8 cellular contexts compared by ENCODE assay signal in the genomic region with DNA sequence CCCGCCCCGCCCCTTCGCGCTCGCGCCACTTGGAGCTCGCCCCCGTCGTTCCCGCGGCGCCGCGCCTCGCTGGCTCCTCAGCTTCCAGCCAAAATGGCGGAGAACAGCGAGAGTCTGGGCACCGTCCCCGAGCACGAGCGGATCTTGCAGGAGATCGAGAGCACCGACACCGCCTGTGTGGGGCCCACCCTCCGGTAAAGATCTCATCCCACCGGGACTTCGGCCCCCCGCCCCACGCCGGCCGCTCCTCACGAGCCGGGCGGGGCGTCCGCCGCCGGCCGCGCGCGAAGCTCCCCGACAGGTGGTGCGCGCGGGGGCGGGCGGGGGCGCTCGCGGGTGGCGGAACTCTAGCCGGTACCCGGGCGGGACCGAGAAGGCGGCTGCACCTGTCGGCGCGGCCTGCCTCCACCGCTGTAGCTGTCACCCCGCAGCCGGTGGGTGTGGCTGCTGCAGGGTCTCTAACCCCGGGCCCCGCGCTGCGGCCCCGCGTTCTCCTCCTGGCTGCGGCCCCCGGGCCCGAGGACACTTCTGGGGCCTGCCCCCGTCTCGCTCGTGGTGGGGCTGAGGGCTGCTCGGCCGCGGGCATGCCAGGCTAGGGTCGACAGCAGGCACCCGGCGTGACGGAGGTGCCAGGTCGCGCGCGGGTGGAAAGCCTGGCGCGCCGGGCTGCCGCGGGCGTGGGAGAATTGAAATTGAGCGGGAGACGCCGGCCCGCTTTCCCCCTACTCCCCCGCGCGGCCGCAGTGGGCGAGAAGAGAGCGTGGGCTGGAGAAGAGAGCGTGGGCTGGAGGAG. TPM values are rescaled to one million over a fixed set of nuclear protein-coding genes. Genes with fewer than 3 reads are reported as not detected.
DNase-seq lines count a peak whose midpoint lies in the region; ATAC-seq and TF ChIP-seq lines count a peak whose summit lies in the region.

Gene EXOC6, plus strand, starts transcription at position 80 of the 793 bp plus-strand sequence. Its CDS starts 14 bp downstream, at position 94.

- H2BK12ac ChIP-seq in neuronal stem cell (ENCODE audit: low read length) = peak within 1 kb of the TSS; percentile 73

- no peak within 1 kb of the TSS for H2BK120ac ChIP-seq in neuronal stem cell (ENCODE audit: low read depth, low read length)

- no CpG with 5 or more reads among the region's 103 CpGs for WGBS in neuronal stem cell (ENCODE audit: extremely low coverage in 2 of 2, insufficient read length in 2 of 2, insufficient replicate concordance in 1 of 2), 2 donors

- H2BK15ac ChIP-seq in neuronal stem cell (ENCODE audit: low read length) = peak within 1 kb of the TSS; percentile 98

- in situ Hi-C loops in SK-MEL-5 (cut with HindIII; ENCODE audit: low pct_unique_long_range_greater_than_20kb, low sequenced_read_pairs) = no loop called here

- no peak within 1 kb of the TSS for H3K4ac ChIP-seq in neuronal stem cell (ENCODE audit: low read length)

- H3K4me3 ChIP-seq in KMS-11 (IDR thresholded peaks at IDR 0.05; ENCODE audit: insufficient read depth, low read depth, low read length) (no peak within 1 kb of the TSS), neuronal stem cell (ENCODE audit: low read length in 2 of 2) (peak within 1 kb of the TSS; percentile 88 to 96), subcutaneous abdominal adipose tissue (ENCODE audit: low read depth in 1 of 5, low read length in 5 of 5) (peak within 1 kb of the TSS; percentile 75 to 91 (median 84))

- 0 out of 2 replicates have a peak, but pooled peaks have one; percentile 29 for TF ChIP-seq CTCF in KMS-11 (conservative IDR thresholded peaks at IDR 0.05; ENCODE audit: low read depth, low read length)

- peak within 1 kb of the TSS; percentile 94 for H2BK5ac ChIP-seq in neuronal stem cell (ENCODE audit: low read length)

- H3K9me3 ChIP-seq in neuronal stem cell (replicated peaks in 1 of 2; ENCODE audit: control insufficient read depth in 2 of 2, insufficient read depth in 1 of 2, low read depth in 1 of 2, low read length in 2 of 2) (peaks cover 0 to 14% of the 10 kb centered on the region in 2 donors), subcutaneous abdominal adipose tissue (ENCODE audit: control insufficient read depth in 5 of 5, low read length in 5 of 5) (no peaks in the 10 kb centered on the region)

- peak within 1 kb of the TSS; percentile 21 for H2AK5ac ChIP-seq in neuronal stem cell (ENCODE audit: low read depth, low read length)

- peak within 1 kb of the TSS; percentile 91 for H3K23ac ChIP-seq in neuronal stem cell (ENCODE audit: low read depth, low read length, poor library complexity)

- DNase-seq in ELR (ENCODE audit: low read depth) (peak; percentile 87), SK-MEL-5 (ENCODE audit: low read depth, low spot score) (peak; percentile 73), foreskin melanocyte (peak; percentile 62), neuronal stem cell (ENCODE audit: low spot score) (peak; percentile 82)
- peak; percentile 68 to 88 (median 78) for DNase-seq in activated naive CD4-positive, alpha-beta T cell (lab: John Stamatoyannopoulos, UW)

- H3K9ac ChIP-seq in KMS-11 (peak within 1 kb of the TSS; percentile 88), neuronal stem cell (ENCODE audit: low read depth, low read length, poor library complexity) (peak within 1 kb of the TSS; percentile 94), subcutaneous abdominal adipose tissue (ENCODE audit: low read length in 5 of 5) (peak within 1 kb of the TSS; percentile 65 to 81 (median 77))

- H3K14ac ChIP-seq in neuronal stem cell (ENCODE audit: low read length) = peak within 1 kb of the TSS; percentile 89

- no peaks in the 10 kb centered on the region for H3K79me2 ChIP-seq in KMS-11 (ENCODE audit: insufficient read depth, low read depth)

- peak within 1 kb of the TSS; percentile 90 for H3K4me2 ChIP-seq in KMS-11
- peak within 1 kb of the TSS; percentile 88 for H3K4me2 ChIP-seq in neuronal stem cell (ENCODE audit: insufficient read depth, low read length, poor library complexity, severe bottlenecking)

- no peak within 1 kb of the TSS for H4K91ac ChIP-seq in neuronal stem cell (ENCODE audit: low read depth, low read length, poor library complexity)

- peak within 1 kb of the TSS; percentile 96 for H3K18ac ChIP-seq in neuronal stem cell (ENCODE audit: low read length)

- H4K8ac ChIP-seq in neuronal stem cell (ENCODE audit: low read depth, low read length) = no peak within 1 kb of the TSS

- no peaks in the 10 kb centered on the region for H3K36me3 ChIP-seq in KMS-11 (ENCODE audit: insufficient read depth)
- H3K36me3 ChIP-seq in neuronal stem cell (replicated peaks in 1 of 2; ENCODE audit: control insufficient read depth in 2 of 2, insufficient read depth in 2 of 2, low read length in 2 of 2) = no peaks in the 10 kb centered on the region
- no peaks in the 10 kb centered on the region for H3K36me3 ChIP-seq in subcutaneous abdominal adipose tissue (ENCODE audit: control insufficient read depth in 5 of 5, insufficient read depth in 5 of 5, low read length in 5 of 5)

- peak within 1 kb of the TSS; percentile 79 for H3K27ac ChIP-seq in KMS-11
- H3K27ac ChIP-seq in neuronal stem cell (replicated peaks; ENCODE audit: low read length) = no peak within 1 kb of the TSS
- H3K27ac ChIP-seq in subcutaneous abdominal adipose tissue (ENCODE audit: low read depth, low read length) = peak within 1 kb of the TSS; percentile 57

- no peaks in the 10 kb centered on the region for H4K20me1 ChIP-seq in KMS-11 (ENCODE audit: insufficient read depth)

- ATAC-seq in GM21737 (IDR thresholded peaks at IDR 0.05; ENCODE audit: unreplicated experiment) = peak; percentile 82

- H2AFZ ChIP-seq in KMS-11 (ENCODE audit: low read depth) = peak within 1 kb of the TSS; percentile 97
- H2AFZ ChIP-seq in neuronal stem cell (ENCODE audit: low read length) = peak within 1 kb of the TSS; percentile 100

- no peaks in the 10 kb centered on the region for H3K27me3 ChIP-seq in KMS-11 (ENCODE audit: insufficient read depth, low read depth)
- H3K27me3 ChIP-seq in neuronal stem cell (ENCODE audit: control insufficient read depth in 3 of 3, insufficient read depth in 3 of 3, low read depth in 1 of 3, low read length in 3 of 3) = no peaks in the 10 kb centered on the region
- no peaks in the 10 kb centered on the region for H3K27me3 ChIP-seq in subcutaneous abdominal adipose tissue (ENCODE audit: control insufficient read depth in 5 of 5, insufficient read depth in 4 of 5, low read length in 5 of 5)

- H3K4me1 ChIP-seq in KMS-11 (ENCODE audit: low read depth, poor library complexity, severe bottlenecking) = peaks cover 44% of the 10 kb centered on the region
- peaks cover 2 to 8% of the 10 kb centered on the region in 2 donors for H3K4me1 ChIP-seq in neuronal stem cell (ENCODE audit: control insufficient read depth in 2 of 2, insufficient read depth in 1 of 2, low read depth in 1 of 2, low read length in 2 of 2)
- H3K4me1 ChIP-seq in subcutaneous abdominal adipose tissue (ENCODE audit: control insufficient read depth in 5 of 5, insufficient read depth in 5 of 5, low read length in 5 of 5) = peaks cover 3 to 21% (median 17%) of the 10 kb centered on the region in 5 donors

- H3K79me1 ChIP-seq in neuronal stem cell (ENCODE audit: low read depth, low read length) = peaks cover 2% of the 10 kb centered on the region

RNA-seq across cellular contexts. Expression of gene EXOC6, which starts in this region (rescaled TPM):
- total RNA-seq in SK-MEL-5 (2014; rRNA removed; shearing (Covaris generic)) = 7.2 and 15.0 TPM in 2 replicates
- polyA plus RNA-seq in SK-MEL-5 (2015; cell fraction: cytosol; rRNA removed) = 3.0 and 4.8 TPM in 2 replicates
- polyA plus RNA-seq in SK-MEL-5 (2015; cell fraction: nucleus; rRNA removed) = 4.6 and 6.9 TPM in 2 replicates
- polyA plus RNA-seq in neuronal stem cell (2013, experiment 1 of 2) = 12.0 TPM
- polyA plus RNA-seq in neuronal stem cell (2013, experiment 2 of 2) = 12.3 TPM
